25 cellular contexts compared by ENCODE assay signal in the genomic region with DNA sequence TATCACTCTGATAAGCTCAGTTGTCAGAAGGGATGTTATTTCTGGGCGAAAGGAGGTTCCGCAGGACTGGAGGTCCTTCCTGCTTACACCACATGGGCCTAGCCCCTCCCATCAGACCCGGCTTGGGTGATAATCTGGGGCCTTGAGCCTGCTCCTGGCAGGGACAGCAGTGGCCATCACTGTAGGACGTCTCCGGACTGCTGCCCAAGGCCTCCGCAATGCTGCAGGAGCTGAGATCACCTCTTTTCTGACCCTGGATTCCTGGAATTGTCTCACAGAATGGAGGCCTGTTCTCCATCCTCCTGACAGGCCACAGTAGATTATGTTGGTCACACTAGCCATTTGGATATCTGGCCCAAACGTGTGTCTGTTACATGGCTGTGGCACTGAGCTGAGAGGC. TPM values are rescaled to one million over a fixed set of nuclear protein-coding genes. Genes with fewer than 3 reads are reported as not detected.
DNase-seq lines count a peak whose midpoint lies in the region; ATAC-seq and TF ChIP-seq lines count a peak whose summit lies in the region.
"Had no signal": no experiment of that assay in that cellular context is flagged by ENCODE, and none has a peak within 500 bp of the region (broad histone marks: within the 10 kb centered on the region; RNA-seq: fewer than 3 reads in every experiment).

No MANE protein-coding gene starts in this region.

- H3K4me1 ChIP-seq in SK-N-SH (ENCODE audit: control insufficient read depth in 1 of 2, insufficient read depth in 2 of 2, low read depth in 1 of 2, low read length in 1 of 2) (peaks cover 0 to 9% of the 10 kb centered on the region in 2 experiments; a peak in 1 of 4 replicates), mesodermal cell (ENCODE audit: control insufficient read depth, insufficient read depth, low read length, poor library complexity, severe bottlenecking) (peaks cover 27% of the 10 kb centered on the region)
- H3K4me1 ChIP-seq: colonic mucosa, prostate gland had no signal

- no peaks in the 10 kb centered on the region for H3K27me3 ChIP-seq in SK-N-SH (ENCODE audit: insufficient read depth)
- H3K27me3 ChIP-seq: brain microvascular endothelial cell, colonic mucosa, left lung had no signal

- no peaks in the 10 kb centered on the region for H3K36me3 Mint-ChIP-seq in activated T-helper 2 cell treated with anti-CD3 and anti-CD28 coated beads, Interferon-gamma antibody, Interleukin-2, Interleukin-4, amounts not matched to agents 10 μg/mL and 5 μg/mL and 100 μg/mL, durations not matched to agents 14 hours and 24 hours and 36 hours (ENCODE audit: low read depth)
- H3K36me3 Mint-ChIP-seq in stimulated activated effector memory CD8-positive, alpha-beta T cell treated with anti-CD3 and anti-CD28 coated beads, Interleukin-12 subunit alpha, Interleukin-12 subunit beta, amount 100 ng/mL, for 72 hours: no peaks in the 10 kb centered on the region

- no CpG with 5 or more reads among the region's 7 CpGs for WGBS in SK-N-SH (ENCODE audit: low lambda C conversion rate)
- 76 to 78% methylated on average over 6 to 7 of the region's 7 CpGs for WGBS in mesodermal cell (ENCODE audit: insufficient coverage in 2 of 2), 2 experiments

- CTCF ChIA-PET in SK-N-SH (lab: Yijun Ruan, JAX): interaction anchor here (1.5 kb wide), 1 partner anchor 9 kb away, joined by 5 read pairs; a partner anchor contains a TSS

- H3K9ac ChIP-seq in SK-N-SH: no peak overlapping the region

- H3K27me3 Mint-ChIP-seq in activated T-helper 2 cell treated with anti-CD3 and anti-CD28 coated beads, Interferon-gamma antibody, Interleukin-2, Interleukin-4, amounts not matched to agents 10 μg/mL and 5 μg/mL and 100 μg/mL, durations not matched to agents 14 hours and 24 hours and 36 hours (ENCODE audit: low read depth): no peaks in the 10 kb centered on the region

- H3F3A ChIP-seq in SK-N-SH (replicated peaks; ENCODE audit: insufficient read depth): no peaks in the 10 kb centered on the region

- POLR2A ChIA-PET in SK-N-SH (lab: Yijun Ruan, JAX): no interaction called here

- peak overlapping the region in 1 of 2 experiments; percentile 60; a peak in 1 of 4 replicates for H3K27ac ChIP-seq in SK-N-SH (ENCODE audit: low read depth in 2 of 2, low read length in 1 of 2)
- peak overlapping the region; percentile 92 for H3K27ac ChIP-seq in mesodermal cell (ENCODE audit: low read depth, low read length, severe bottlenecking)
- H3K27ac ChIP-seq: 22Rv1, brain microvascular endothelial cell, colonic mucosa, left lung, prostate gland had no signal

- DNase-seq in SK-N-SH (peak; percentile 31), left cardiac atrium (peak; percentile 75), NOMO-1 (lab: John Stamatoyannopoulos, UW; ENCODE audit: unreplicated experiment in 2 of 2) (no peak), ureter (ENCODE audit: low spot score) (no peak)
- no peak for DNase-seq in activated T-helper 2 cell treated with anti-CD3 and anti-CD28 coated beads, Interferon-gamma antibody, Interleukin-2, Interleukin-4, amounts not matched to agents 10 μg/mL and 5 μg/mL and 100 μg/mL, durations not matched to agents 14 hours and 24 hours and 36 hours (ENCODE audit: low spot score)
- no peak for DNase-seq in stimulated activated effector memory CD8-positive, alpha-beta T cell treated with anti-CD3 and anti-CD28 coated beads, Interleukin-12 subunit alpha, Interleukin-12 subunit beta, amount 100 ng/mL, for 72 hours (ENCODE audit: low spot score in 2 of 2)
- DNase-seq: activated CD8-positive, alpha-beta memory T cell treated with anti-CD3 and anti-CD28 coated beads, Interleukin-2, amount 50 U/mL, for 48 hours; AML-193; brain microvascular endothelial cell; colonic mucosa; DND-41; left lung; NCI-H1048; NCI-H1930; NCI-H226; NCI-H774; PC-3; stimulated activated CD4-positive, alpha-beta T cell treated with anti-CD3 and anti-CD28 coated beads, Interleukin-2, amount 100 ng/mL, for 48 hours; stimulated activated naive CD4-positive, alpha-beta T cell treated with Interleukin-2 at 50 U/mL for 16 hours had no signal

- H3K4me3 ChIP-seq in SK-N-SH (ENCODE audit: low read depth in 2 of 2, low read length in 1 of 2) (no peak overlapping the region), mesodermal cell (ENCODE audit: extremely low read depth, insufficient read depth, low read length, poor library complexity, severe bottlenecking) (no peak overlapping the region)
- H3K4me3 ChIP-seq: colonic mucosa, left lung, prostate gland, skin epidermis had no signal

- no peak overlapping the region for H2AFZ ChIP-seq in SK-N-SH (ENCODE audit: low read depth)

- peaks cover 7% of the 10 kb centered on the region for H3K9me3 Mint-ChIP-seq in activated T-helper 2 cell treated with anti-CD3 and anti-CD28 coated beads, Interferon-gamma antibody, Interleukin-2, Interleukin-4, amounts not matched to agents 10 μg/mL and 5 μg/mL and 100 μg/mL, durations not matched to agents 14 hours and 24 hours and 36 hours
- H3K9me3 Mint-ChIP-seq in stimulated activated effector memory CD8-positive, alpha-beta T cell treated with anti-CD3 and anti-CD28 coated beads, Interleukin-12 subunit alpha, Interleukin-12 subunit beta, amount 100 ng/mL, for 72 hours: no peaks in the 10 kb centered on the region

- H3K79me2 ChIP-seq in SK-N-SH (ENCODE audit: insufficient read depth): no peaks in the 10 kb centered on the region

- TF ChIP-seq RAD21 in SK-N-SH (IDR thresholded peaks at IDR 0.05; ENCODE audit: low read length): no peak

- peaks cover 18% of the 10 kb centered on the region for H3K4me1 Mint-ChIP-seq in activated T-helper 2 cell treated with anti-CD3 and anti-CD28 coated beads, Interferon-gamma antibody, Interleukin-2, Interleukin-4, amounts not matched to agents 10 μg/mL and 5 μg/mL and 100 μg/mL, durations not matched to agents 14 hours and 24 hours and 36 hours (ENCODE audit: low read depth)
- peaks cover 10% of the 10 kb centered on the region for H3K4me1 Mint-ChIP-seq in stimulated activated effector memory CD8-positive, alpha-beta T cell treated with anti-CD3 and anti-CD28 coated beads, Interleukin-12 subunit alpha, Interleukin-12 subunit beta, amount 100 ng/mL, for 72 hours

- no peak overlapping the region for H3K4me3 Mint-ChIP-seq in activated T-helper 2 cell treated with anti-CD3 and anti-CD28 coated beads, Interferon-gamma antibody, Interleukin-2, Interleukin-4, amounts not matched to agents 10 μg/mL and 5 μg/mL and 100 μg/mL, durations not matched to agents 14 hours and 24 hours and 36 hours (ENCODE audit: low read depth)
- H3K4me3 Mint-ChIP-seq in stimulated activated effector memory CD8-positive, alpha-beta T cell treated with anti-CD3 and anti-CD28 coated beads, Interleukin-12 subunit alpha, Interleukin-12 subunit beta, amount 100 ng/mL, for 72 hours: no peak overlapping the region
- H3K4me3 Mint-ChIP-seq: T-helper 1 cell treated with Interleukin-12 subunit alpha and Interleukin-12 subunit beta and Interleukin-4 antibody, amounts not matched to agents 30 μg/mL and 1 μg/mL, for 36 hours had no signal

- intact Hi-C loops in left cardiac atrium (cut with DNase I): no loop called here
- intact Hi-C loops in activated T-helper 2 cell treated with anti-CD3 and anti-CD28 coated beads, Interferon-gamma antibody, Interleukin-2, Interleukin-4, amounts not matched to agents 10 μg/mL and 5 μg/mL and 100 μg/mL, durations not matched to agents 14 hours and 24 hours and 36 hours (cut with micrococcal nuclease): no loop called here

- no peak overlapping the region for H3K27ac Mint-ChIP-seq in activated T-helper 2 cell treated with anti-CD3 and anti-CD28 coated beads, Interferon-gamma antibody, Interleukin-2, Interleukin-4, amounts not matched to agents 10 μg/mL and 5 μg/mL and 100 μg/mL, durations not matched to agents 14 hours and 24 hours and 36 hours
- H3K27ac Mint-ChIP-seq in stimulated activated effector memory CD8-positive, alpha-beta T cell treated with anti-CD3 and anti-CD28 coated beads, Interleukin-12 subunit alpha, Interleukin-12 subunit beta, amount 100 ng/mL, for 72 hours: no peak overlapping the region
- H3K27ac Mint-ChIP-seq: T-helper 1 cell treated with Interleukin-12 subunit alpha and Interleukin-12 subunit beta and Interleukin-4 antibody, amounts not matched to agents 30 μg/mL and 1 μg/mL, for 36 hours had no signal

- H4K20me1 ChIP-seq in SK-N-SH (ENCODE audit: insufficient read depth): no peaks in the 10 kb centered on the region

- no peak overlapping the region for H3K4me2 ChIP-seq in SK-N-SH

- H3K36me3 ChIP-seq in SK-N-SH (replicated peaks in 1 of 2; ENCODE audit: control insufficient read depth in 1 of 2, insufficient read depth in 2 of 2, low read length in 1 of 2) (no peaks in the 10 kb centered on the region), mesodermal cell (ENCODE audit: control insufficient read depth, insufficient read depth, low read length) (no peaks in the 10 kb centered on the region)
- H3K36me3 ChIP-seq: brain microvascular endothelial cell, colonic mucosa, left lung, prostate gland had no signal

- no peak for ATAC-seq in SK-N-SH treated with all-trans-retinoic acid at 6 μM for 48 hours
- peak; percentile 58 to 73 for ATAC-seq in left cardiac atrium
- no peak for ATAC-seq in stimulated activated effector memory CD8-positive, alpha-beta T cell treated with anti-CD3 and anti-CD28 coated beads, Interleukin-12 subunit alpha, Interleukin-12 subunit beta, amount 100 ng/mL, for 72 hours
- ATAC-seq: left lung, PC-3 had no signal

- TF ChIP-seq CTCF in SK-N-SH (IDR thresholded peaks at IDR 0.05): no peak

- H3K9me3 ChIP-seq in SK-N-SH (no peaks in the 10 kb centered on the region), mesodermal cell (ENCODE audit: control insufficient read depth, low read length) (peaks cover 8% of the 10 kb centered on the region)
- H3K9me3 ChIP-seq: colonic mucosa, prostate gland had no signal

- no peaks in the 10 kb centered on the region for H3K9me2 ChIP-seq in SK-N-SH

- TF ChIP-seq EP300 in SK-N-SH (IDR thresholded peaks at IDR 0.05; ENCODE audit: borderline replicate concordance in 1 of 2, low read depth in 1 of 2, low read length in 1 of 2): peak in 1 of 2 experiments; percentile 43; a peak in 1 of 4 replicates

RNA-seq across cellular contexts. Expression of a gene that starts 9.2 kb away (rescaled TPM):
- polyA plus RNA-seq in SK-N-SH (2012; rRNA removed): 0.24 and 0.66 TPM in 2 replicates
- polyA plus RNA-seq in SK-N-SH (2012; cell fraction: cytosol; rRNA removed): 0.18 and 0.22 TPM in 2 replicates
- polyA plus RNA-seq in SK-N-SH (2012; cell fraction: nucleus; rRNA removed): 0.37 and 0.48 TPM in 2 replicates
- total RNA-seq in left cardiac atrium: not detected
- 9.3 TPM for polyA plus RNA-seq in mesodermal cell (2013, experiment 1 of 2)
- polyA plus RNA-seq in mesodermal cell (2013, experiment 2 of 2): 12.4 TPM
- total RNA-seq in ureter: 2.5 TPM
- total RNA-seq in activated T-helper 2 cell treated with anti-CD3 and anti-CD28 coated beads, Interferon-gamma antibody, Interleukin-2, Interleukin-4, amounts not matched to agents 10 μg/mL and 5 μg/mL and 100 μg/mL, durations not matched to agents 14 hours and 24 hours and 36 hours: 2.5 and 3.1 TPM in 2 replicates

RNA-seq across cellular contexts. Expression of a gene that starts 12.1 kb away (rescaled TPM):
- polyA plus RNA-seq in SK-N-SH (2012; rRNA removed): 14.0 and 14.3 TPM in 2 replicates
- polyA plus RNA-seq in SK-N-SH (2012; cell fraction: cytosol; rRNA removed): 11.5 and 13.8 TPM in 2 replicates
- 7.2 and 8.4 TPM in 2 replicates for polyA plus RNA-seq in SK-N-SH (2012; cell fraction: nucleus; rRNA removed)
- total RNA-seq in left cardiac atrium (1 to 10 TPM; 4.2 to 5.7 TPM), ureter (12.9 TPM)
- 21.6 TPM for polyA plus RNA-seq in mesodermal cell (2013, experiment 1 of 2)
- polyA plus RNA-seq in mesodermal cell (2013, experiment 2 of 2): 20.7 TPM
- 3.4 and 4.1 TPM in 2 replicates for total RNA-seq in activated T-helper 2 cell treated with anti-CD3 and anti-CD28 coated beads, Interferon-gamma antibody, Interleukin-2, Interleukin-4, amounts not matched to agents 10 μg/mL and 5 μg/mL and 100 μg/mL, durations not matched to agents 14 hours and 24 hours and 36 hours

RNA-seq across cellular contexts. Expression of a gene that starts 41.9 kb away (rescaled TPM):
- polyA plus RNA-seq in SK-N-SH (2012; rRNA removed): 12.0 and 13.1 TPM in 2 replicates
- polyA plus RNA-seq in SK-N-SH (2012; cell fraction: cytosol; rRNA removed): 7.7 and 10.5 TPM in 2 replicates
- polyA plus RNA-seq in SK-N-SH (2012; cell fraction: nucleus; rRNA removed): 8.9 and 13.2 TPM in 2 replicates
- total RNA-seq in left cardiac atrium: 10 to 100 TPM; 10.4 to 12.7 TPM
- polyA plus RNA-seq in mesodermal cell (2013, experiment 1 of 2): 9.7 TPM
- 9.8 TPM for polyA plus RNA-seq in mesodermal cell (2013, experiment 2 of 2)
- 19.5 TPM for total RNA-seq in ureter
- total RNA-seq in activated T-helper 2 cell treated with anti-CD3 and anti-CD28 coated beads, Interferon-gamma antibody, Interleukin-2, Interleukin-4, amounts not matched to agents 10 μg/mL and 5 μg/mL and 100 μg/mL, durations not matched to agents 14 hours and 24 hours and 36 hours: 17.3 and 18.5 TPM in 2 replicates

RNA-seq across cellular contexts. Expression of a gene that starts 50.1 kb away (rescaled TPM):
- 156 and 158 TPM in 2 replicates for polyA plus RNA-seq in SK-N-SH (2012; rRNA removed)
- polyA plus RNA-seq in SK-N-SH (2012; cell fraction: cytosol; rRNA removed): 69.0 and 103 TPM in 2 replicates
- polyA plus RNA-seq in SK-N-SH (2012; cell fraction: nucleus; rRNA removed): 73.0 and 98.4 TPM in 2 replicates
- total RNA-seq in left cardiac atrium (100 to 1,000 TPM in 1 of 2 donors, 10 to 100 TPM in 1; 96.2 to 147 TPM), ureter (130 TPM)
- polyA plus RNA-seq in mesodermal cell (2013, experiment 1 of 2): 80.8 TPM
- polyA plus RNA-seq in mesodermal cell (2013, experiment 2 of 2): 63.9 TPM
- total RNA-seq in activated T-helper 2 cell treated with anti-CD3 and anti-CD28 coated beads, Interferon-gamma antibody, Interleukin-2, Interleukin-4, amounts not matched to agents 10 μg/mL and 5 μg/mL and 100 μg/mL, durations not matched to agents 14 hours and 24 hours and 36 hours: 126 and 127 TPM in 2 replicates

Comparison
In these comparisons a context has a peak if more than half of its experiments do, and no peak if none do; other contexts are left out.
1. DNase-seq: peak in SK-N-SH (single experiment) and left cardiac atrium (single experiment); none in NOMO-1 (0 of 2), ureter (single experiment), activated T-helper 2 cell treated with anti-CD3 and anti-CD28 coated beads, Interferon-gamma antibody, Interleukin-2, Interleukin-4, amounts not matched to agents 10 μg/mL and 5 μg/mL and 100 μg/mL, durations not matched to agents 14 hours and 24 hours and 36 hours (single experiment) and stimulated activated effector memory CD8-positive, alpha-beta T cell treated with anti-CD3 and anti-CD28 coated beads, Interleukin-12 subunit alpha, Interleukin-12 subunit beta, amount 100 ng/mL, for 72 hours (0 of 2).
2. ATAC-seq: peak in left cardiac atrium (2 of 2); none in SK-N-SH treated with all-trans-retinoic acid at 6 μM for 48 hours (single experiment) and stimulated activated effector memory CD8-positive, alpha-beta T cell treated with anti-CD3 and anti-CD28 coated beads, Interleukin-12 subunit alpha, Interleukin-12 subunit beta, amount 100 ng/mL, for 72 hours (single experiment).